ENCODE assay signal across 8 cellular contexts in the genomic region with DNA sequence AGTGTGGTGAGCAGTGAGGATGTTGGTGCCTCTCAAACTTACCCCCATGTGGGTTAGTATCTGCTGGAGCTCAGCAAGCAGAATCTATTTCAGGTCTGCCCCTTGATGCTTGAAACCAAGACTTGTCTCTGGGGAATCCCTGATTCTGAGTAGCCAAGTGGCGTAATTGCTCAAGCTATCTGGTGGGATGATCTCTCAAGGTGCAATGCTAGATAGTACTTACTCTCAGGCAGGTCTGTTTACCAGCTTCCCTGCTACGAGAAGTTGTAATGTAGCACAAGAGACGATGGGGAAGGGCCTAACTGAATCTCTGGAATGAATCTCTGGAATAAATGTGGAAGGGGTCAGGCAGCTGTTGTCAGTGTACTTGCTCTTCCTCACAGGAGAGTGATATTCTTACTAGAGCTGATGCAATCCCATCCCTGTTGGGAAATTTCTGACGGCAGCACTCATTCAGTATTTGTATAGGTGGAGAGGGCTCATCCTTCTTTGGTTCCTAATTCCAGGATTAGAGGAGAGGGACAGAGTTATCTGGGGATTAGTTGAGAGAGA.
DNase-seq lines count a peak whose midpoint lies in the region; ATAC-seq and TF ChIP-seq lines count a peak whose summit lies in the region.

No MANE protein-coding gene starts in this region.

- no peak overlapping the region for H3K27ac ChIP-seq in endodermal cell (ENCODE audit: low read depth, low read length)
- peak overlapping the region; percentile 71 to 84 for H3K27ac ChIP-seq in prostate gland
- no peak overlapping the region for H3K27ac ChIP-seq in thyroid gland

- TF ChIP-seq CTCF in endodermal cell (conservative IDR thresholded peaks at IDR 0.05), result no peak
- no peak for TF ChIP-seq CTCF in prostate gland (IDR thresholded peaks at IDR 0.05)
- no peak for TF ChIP-seq CTCF in thyroid gland (IDR thresholded peaks at IDR 0.05)

- H3K27me3 Mint-ChIP-seq in endodermal cell (ENCODE audit: insufficient read depth), result peaks cover 52% of the 10 kb centered on the region

- peak overlapping the region; percentile 43 for H3K4me3 Mint-ChIP-seq in endodermal cell

- H3K27me3 ChIP-seq in endodermal cell (ENCODE audit: control insufficient read depth, insufficient read depth, low read length, poor library complexity, severe bottlenecking) (peaks cover 73% of the 10 kb centered on the region), prostate gland (replicated peaks; ENCODE audit: insufficient read depth) (no peaks in the 10 kb centered on the region), thyroid gland (no peaks in the 10 kb centered on the region)

- no peak for TF ChIP-seq POLR2A in prostate gland (IDR thresholded peaks at IDR 0.05)
- no peak for TF ChIP-seq POLR2A in thyroid gland (IDR thresholded peaks at IDR 0.05)

- H3K4me1 Mint-ChIP-seq in endodermal cell, result peaks cover 65% of the 10 kb centered on the region

- no peaks in the 10 kb centered on the region for H3K9me3 Mint-ChIP-seq in endodermal cell

- peak; percentile 48 for ATAC-seq in HG02588 (IDR thresholded peaks at IDR 0.05; ENCODE audit: unreplicated experiment)

- intact Hi-C loops in prostate gland (cut with DNase I) (loop anchor here (5.0 to 10.0 kb wide), 2 partner anchors 137 to 265 kb away; no protein-coding TSS in a partner anchor), thyroid gland (cut with DNase I) (loop anchor here (10.0 kb wide), 1 partner anchor 175 kb away; no protein-coding TSS in a partner anchor)

- H3K9ac ChIP-seq in endodermal cell (ENCODE audit: extremely low read depth, low read length, poor library complexity, severe bottlenecking), result peak overlapping the region; percentile 2

- no peaks in the 10 kb centered on the region for H3K36me3 Mint-ChIP-seq in endodermal cell (ENCODE audit: low read depth)

- DNase-seq in DMS153 (lab: John Stamatoyannopoulos, UW) (peak; percentile 47), DMS153 treated with DMSO at 0.1 percent for 48 hours (lab: John Stamatoyannopoulos, UW; ENCODE audit: unreplicated experiment) (no peak), NCI-H524 (lab: John Stamatoyannopoulos, UW) (peak; percentile 67 to 88), endodermal cell (no peak), prostate gland (ENCODE audit: low spot score) (no peak), thyroid gland (no peak), NCI-H1694 (lab: John Stamatoyannopoulos, UW) (no peak)

- H3K4me1 ChIP-seq in endodermal cell (ENCODE audit: control insufficient read depth, insufficient read depth, low read length), result peaks cover 23% of the 10 kb centered on the region
- peaks cover 9% of the 10 kb centered on the region for H3K4me1 ChIP-seq in prostate gland (replicated peaks)
- peaks cover 14 to 33% of the 10 kb centered on the region in 2 donors for H3K4me1 ChIP-seq in thyroid gland

- WGBS in endodermal cell (ENCODE audit: insufficient coverage in 1 of 2, insufficient read length in 1 of 2), 2 experiments, result 70 to 90% methylated on average over 4 of the region's 4 CpGs
- 26% methylated on average over 4 of the region's 4 CpGs for WGBS in prostate gland
- 64 to 80% methylated on average over 4 of the region's 4 CpGs for WGBS in thyroid gland, 2 donors

- H3K36me3 ChIP-seq in endodermal cell (ENCODE audit: control insufficient read depth, insufficient read depth, low read length) (no peaks in the 10 kb centered on the region), prostate gland (no peaks in the 10 kb centered on the region), thyroid gland (no peaks in the 10 kb centered on the region)

- peak overlapping the region; percentile 88 for H3K27ac Mint-ChIP-seq in endodermal cell

- no peaks in the 10 kb centered on the region for H3K9me3 ChIP-seq in endodermal cell (ENCODE audit: control insufficient read depth, low read length)
- no peaks in the 10 kb centered on the region for H3K9me3 ChIP-seq in prostate gland
- H3K9me3 ChIP-seq in thyroid gland, result no peaks in the 10 kb centered on the region

- no peak overlapping the region for H3K4me3 ChIP-seq in endodermal cell (ENCODE audit: low read length)
- H3K4me3 ChIP-seq in prostate gland, result peak overlapping the region in 1 of 2 donors; percentile 2
- H3K4me3 ChIP-seq in thyroid gland (replicated peaks in 1 of 3), result no peak overlapping the region

Comparison
In these comparisons a context has a peak if more than half of its experiments do, and no peak if none do; other contexts are left out.
1. DNase-seq: peak in DMS153 (single experiment) and NCI-H524 (2 of 2); none in DMS153 treated with DMSO at 0.1 percent for 48 hours (single experiment), endodermal cell (single experiment), prostate gland (single experiment), thyroid gland (0 of 2) and NCI-H1694 (single experiment).
2. H3K27ac ChIP-seq: peak in prostate gland (2 of 2); none in endodermal cell (single experiment) and thyroid gland (0 of 3).